ENCODE assay signal across 13 cellular contexts in genomic region chr5:132493821-132494220, GRCh38. TPM values are rescaled to one million over a fixed set of nuclear protein-coding genes. Genes with fewer than 3 reads are reported as not detected.
DNase-seq lines count a peak whose midpoint lies in the region; TF ChIP-seq lines count a peak whose summit lies in the region.
"Had no signal": no experiment of that assay in that cellular context is flagged by ENCODE, and none has a peak within 500 bp of the region (broad histone marks: within the 10 kb centered on the region; RNA-seq: fewer than 3 reads in every experiment).

No MANE protein-coding gene starts in this region.

- no peaks in the 10 kb centered on the region for H3K9me3 ChIP-seq in muscle layer of colon (ENCODE audit: low read length)

- no peaks in the 10 kb centered on the region for H3K27me3 ChIP-seq in muscle layer of colon (ENCODE audit: control insufficient read depth in 1 of 2, insufficient read depth in 2 of 2, low read length in 2 of 2)

- H3K27ac Mint-ChIP-seq in activated naive CD4-positive, alpha-beta T cell treated with anti-CD3 and anti-CD28 coated beads, Interleukin-2, amount 50 U/mL, for 24 hours, result peak overlapping the region; percentile 99
- H3K27ac Mint-ChIP-seq in activated T-helper 1 cell treated with anti-CD3 and anti-CD28 coated beads, Interleukin-12 subunit alpha, Interleukin-12 subunit beta, Interleukin-2, Interleukin-4 antibody, amounts not matched to agents 30 ng/mL and 10 ng/mL and 1 ng/mL, durations not matched to agents 14 hours and 24 hours and 36 hours, result peak overlapping the region; percentile 90
- H3K27ac Mint-ChIP-seq in type B pancreatic cell, result peak overlapping the region; percentile 9

- H3K9ac ChIP-seq in muscle layer of colon (ENCODE audit: low read length), result no peak overlapping the region

- intact Hi-C loops in activated T-helper 1 cell treated with anti-CD3 and anti-CD28 coated beads, Interleukin-12 subunit alpha, Interleukin-12 subunit beta, Interleukin-2, Interleukin-4 antibody, amounts not matched to agents 30 ng/mL and 10 ng/mL and 1 ng/mL, durations not matched to agents 14 hours and 24 hours and 36 hours (cut with micrococcal nuclease), result loop anchor here (1.0 to 5.0 kb wide), 4 partner anchors 36 to 1733 kb away; partner anchors contain the start of genes PPP2CA and SLC22A4

- H3K4me3 Mint-ChIP-seq in activated naive CD4-positive, alpha-beta T cell treated with anti-CD3 and anti-CD28 coated beads, Interleukin-2, amount 50 U/mL, for 24 hours, result peak overlapping the region; percentile 85
- peak overlapping the region; percentile 93 for H3K4me3 Mint-ChIP-seq in activated T-helper 1 cell treated with anti-CD3 and anti-CD28 coated beads, Interleukin-12 subunit alpha, Interleukin-12 subunit beta, Interleukin-2, Interleukin-4 antibody, amounts not matched to agents 30 ng/mL and 10 ng/mL and 1 ng/mL, durations not matched to agents 14 hours and 24 hours and 36 hours
- H3K4me3 Mint-ChIP-seq in type B pancreatic cell, result peak overlapping the region; percentile 47

- TF ChIP-seq CTCF in type B pancreatic cell (conservative IDR thresholded peaks at IDR 0.05), result no peak

- H3K36me3 Mint-ChIP-seq in activated naive CD4-positive, alpha-beta T cell treated with anti-CD3 and anti-CD28 coated beads, Interleukin-2, amount 50 U/mL, for 24 hours, result peaks cover 12% of the 10 kb centered on the region
- H3K36me3 Mint-ChIP-seq in activated T-helper 1 cell treated with anti-CD3 and anti-CD28 coated beads, Interleukin-12 subunit alpha, Interleukin-12 subunit beta, Interleukin-2, Interleukin-4 antibody, amounts not matched to agents 30 ng/mL and 10 ng/mL and 1 ng/mL, durations not matched to agents 14 hours and 24 hours and 36 hours (ENCODE audit: low read depth), result peaks cover 12% of the 10 kb centered on the region
- no peaks in the 10 kb centered on the region for H3K36me3 Mint-ChIP-seq in type B pancreatic cell

- peaks cover 51% of the 10 kb centered on the region for H3K4me1 Mint-ChIP-seq in activated naive CD4-positive, alpha-beta T cell treated with anti-CD3 and anti-CD28 coated beads, Interleukin-2, amount 50 U/mL, for 24 hours
- peaks cover 65% of the 10 kb centered on the region for H3K4me1 Mint-ChIP-seq in activated T-helper 1 cell treated with anti-CD3 and anti-CD28 coated beads, Interleukin-12 subunit alpha, Interleukin-12 subunit beta, Interleukin-2, Interleukin-4 antibody, amounts not matched to agents 30 ng/mL and 10 ng/mL and 1 ng/mL, durations not matched to agents 14 hours and 24 hours and 36 hours (ENCODE audit: low read depth)
- peaks cover 5% of the 10 kb centered on the region for H3K4me1 Mint-ChIP-seq in type B pancreatic cell (ENCODE audit: unreplicated experiment)

- H3K36me3 ChIP-seq in muscle layer of colon (ENCODE audit: insufficient read depth, low read length), result peaks cover 4% of the 10 kb centered on the region

- no peak overlapping the region for H3K4me3 ChIP-seq in muscle layer of colon (ENCODE audit: low read depth in 1 of 2, low read length in 2 of 2)

- H3K4me1 ChIP-seq in muscle layer of colon (ENCODE audit: insufficient read depth, low read length), result peaks cover 49% of the 10 kb centered on the region

- no peaks in the 10 kb centered on the region for H3K27me3 Mint-ChIP-seq in activated naive CD4-positive, alpha-beta T cell treated with anti-CD3 and anti-CD28 coated beads, Interleukin-2, amount 50 U/mL, for 24 hours
- H3K27me3 Mint-ChIP-seq in activated T-helper 1 cell treated with anti-CD3 and anti-CD28 coated beads, Interleukin-12 subunit alpha, Interleukin-12 subunit beta, Interleukin-2, Interleukin-4 antibody, amounts not matched to agents 30 ng/mL and 10 ng/mL and 1 ng/mL, durations not matched to agents 14 hours and 24 hours and 36 hours (ENCODE audit: insufficient read depth), result peaks cover 1% of the 10 kb centered on the region
- peaks cover 15% of the 10 kb centered on the region for H3K27me3 Mint-ChIP-seq in type B pancreatic cell

- peak overlapping the region; percentile 57 for H3K27ac ChIP-seq in muscle layer of colon (ENCODE audit: low read depth, low read length)

- no peaks in the 10 kb centered on the region for H3K9me3 Mint-ChIP-seq in activated naive CD4-positive, alpha-beta T cell treated with anti-CD3 and anti-CD28 coated beads, Interleukin-2, amount 50 U/mL, for 24 hours
- H3K9me3 Mint-ChIP-seq in activated T-helper 1 cell treated with anti-CD3 and anti-CD28 coated beads, Interleukin-12 subunit alpha, Interleukin-12 subunit beta, Interleukin-2, Interleukin-4 antibody, amounts not matched to agents 30 ng/mL and 10 ng/mL and 1 ng/mL, durations not matched to agents 14 hours and 24 hours and 36 hours, result no peaks in the 10 kb centered on the region
- H3K9me3 Mint-ChIP-seq in type B pancreatic cell, result no peaks in the 10 kb centered on the region

- no peak for DNase-seq in activated naive CD4-positive, alpha-beta T cell treated with Interleukin-2 at 50 U/mL for 16 hours
- DNase-seq in activated T-helper 1 cell treated with anti-CD3 and anti-CD28 coated beads, Interleukin-12 subunit alpha, Interleukin-12 subunit beta, Interleukin-2, Interleukin-4 antibody, amounts not matched to agents 30 ng/mL and 10 ng/mL and 1 ng/mL, durations not matched to agents 14 hours and 24 hours and 36 hours (ENCODE audit: low spot score), result no peak
- DNase-seq in type B pancreatic cell (ENCODE audit: extremely low spot score, unreplicated experiment), result no peak
- no peak for DNase-seq in DMS153 treated with DMSO at 0.1 percent for 48 hours (lab: John Stamatoyannopoulos, UW; ENCODE audit: unreplicated experiment)
- DNase-seq in DMS79 treated with DMSO at 0.1 percent for 48 hours (lab: John Stamatoyannopoulos, UW), result no peak
- DNase-seq in NCI-H446 treated with DMSO at 0.1 percent for 48 hours (lab: John Stamatoyannopoulos, UW), result no peak
- DNase-seq: NCI-H1105, NCI-H510A, PC-3, small intestine had no signal

RNA-seq across cellular contexts. Expression of gene IRF1, which starts 3.2 kb away (rescaled TPM):
- total RNA-seq in activated T-helper 1 cell treated with anti-CD3 and anti-CD28 coated beads, Interleukin-12 subunit alpha, Interleukin-12 subunit beta, Interleukin-2, Interleukin-4 antibody, amounts not matched to agents 30 ng/mL and 10 ng/mL and 1 ng/mL, durations not matched to agents 14 hours and 24 hours and 36 hours, result 190 and 198 TPM in 2 replicates
- total RNA-seq in type B pancreatic cell (ENCODE audit: low replicate concordance), result 50.1 and 77.4 TPM in 2 replicates

RNA-seq across cellular contexts. Expression of gene IL5, which starts 49.5 kb away (rescaled TPM):
- total RNA-seq in activated T-helper 1 cell treated with anti-CD3 and anti-CD28 coated beads, Interleukin-12 subunit alpha, Interleukin-12 subunit beta, Interleukin-2, Interleukin-4 antibody, amounts not matched to agents 30 ng/mL and 10 ng/mL and 1 ng/mL, durations not matched to agents 14 hours and 24 hours and 36 hours, result 1.5 and 2.2 TPM in 2 replicates
- total RNA-seq in type B pancreatic cell (ENCODE audit: low replicate concordance), result not detected in 2 replicates
- total RNA-seq: glomerular endothelial cell, PC-3 had no signal

Comparison
In these comparisons a context has a peak if more than half of its experiments do, and no peak if none do; other contexts are left out.
1. H3K27ac Mint-ChIP-seq: peak in every context shown above with its lines; median percentile 99 in activated naive CD4-positive, alpha-beta T cell treated with anti-CD3 and anti-CD28 coated beads, Interleukin-2, amount 50 U/mL, for 24 hours; 90 in activated T-helper 1 cell treated with anti-CD3 and anti-CD28 coated beads, Interleukin-12 subunit alpha, Interleukin-12 subunit beta, Interleukin-2, Interleukin-4 antibody, amounts not matched to agents 30 ng/mL and 10 ng/mL and 1 ng/mL, durations not matched to agents 14 hours and 24 hours and 36 hours; 9 in type B pancreatic cell.